In the genomic region with DNA sequence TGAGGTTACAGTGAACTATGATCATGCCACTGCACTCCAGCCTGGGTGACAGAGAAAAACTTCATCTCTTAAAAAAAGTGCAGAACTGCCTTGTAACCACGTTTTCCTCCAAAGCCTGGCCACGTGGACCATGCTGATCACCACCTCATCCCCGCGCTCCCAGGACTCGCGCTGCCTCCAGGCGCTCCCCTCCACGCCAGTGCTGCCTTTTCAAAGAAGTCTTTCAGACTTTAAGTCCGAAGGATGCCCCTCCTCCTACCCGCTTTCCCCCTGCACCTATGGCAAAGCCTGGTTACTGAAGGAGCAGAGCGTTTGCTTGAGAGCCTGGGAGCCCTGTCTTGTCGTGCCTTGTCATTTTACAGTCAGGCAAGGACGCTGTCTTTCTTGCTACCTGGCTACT, we compare ENCODE assay signal across 19 cellular contexts.
"Had no signal": no experiment of that assay in that cellular context is flagged by ENCODE, and none has a peak within 500 bp of the region (broad histone marks: within the 10 kb centered on the region; RNA-seq: fewer than 3 reads in every experiment).

No MANE protein-coding gene starts in this region.

- H3K9me3 Mint-ChIP-seq: immature natural killer cell, nephron had no signal

- H3K4me1 Mint-ChIP-seq: immature natural killer cell had no signal

- H3K27ac ChIP-seq: esophagus muscularis mucosa, ovary, stomach, vagina had no signal

- DNase-seq: activated CD4-positive, alpha-beta T cell treated with anti-CD3 and anti-CD28 coated beads for 48 hours; activated CD8-positive, alpha-beta memory T cell treated with anti-CD3 and anti-CD28 coated beads, Interleukin-2, amount 50 U/mL, for 48 hours; activated CD8-positive, alpha-beta T cell treated with anti-CD3 and anti-CD28 coated beads, Interleukin-2, amount 10 ng/mL, durations not matched to agents 7 days and 5 days; activated naive CD4-positive, alpha-beta T cell treated with Interleukin-2 at 50 U/mL for 16 hours; cerebellar nuclear complex; dermis blood vessel endothelial cell; glutamatergic neuron; immature natural killer cell; left cardiac atrium; stimulated activated CD4-positive, alpha-beta T cell treated with anti-CD3 and anti-CD28 coated beads, Interleukin-15, amount 100 ng/mL, for 24 hours; stimulated activated CD4-positive, alpha-beta T cell treated with anti-CD3 and anti-CD28 coated beads, Interleukin-4, amount 100 ng/mL, for 24 hours; stomach; T-helper 9 cell had no signal

- H3K9me3 ChIP-seq: esophagus muscularis mucosa, ovary, stomach, tibial nerve, vagina had no signal

- H3K27ac Mint-ChIP-seq: activated CD8-positive, alpha-beta T cell treated with anti-CD3 and anti-CD28 coated beads, Interleukin-2, amount 10 ng/mL, durations not matched to agents 7 days and 5 days; immature natural killer cell had no signal

- H3K4me1 ChIP-seq: vagina had no signal

- H3K27me3 ChIP-seq: esophagus muscularis mucosa, ovary, stomach, tibial nerve, vagina had no signal

- H3K36me3 ChIP-seq: ovary had no signal

- H3K4me3 Mint-ChIP-seq: activated CD8-positive, alpha-beta T cell treated with anti-CD3 and anti-CD28 coated beads, Interleukin-2, amount 10 ng/mL, durations not matched to agents 7 days and 5 days; immature natural killer cell; nephron had no signal

- ATAC-seq: activated CD8-positive, alpha-beta T cell treated with anti-CD3 and anti-CD28 coated beads, Interleukin-2, amount 10 ng/mL, durations not matched to agents 7 days and 5 days had no signal

- H3K4me3 ChIP-seq: esophagus muscularis mucosa, lung, ovary, stomach, tibial nerve, vagina had no signal
